1 cellular context compared by ENCODE assay signal in the genomic region with DNA sequence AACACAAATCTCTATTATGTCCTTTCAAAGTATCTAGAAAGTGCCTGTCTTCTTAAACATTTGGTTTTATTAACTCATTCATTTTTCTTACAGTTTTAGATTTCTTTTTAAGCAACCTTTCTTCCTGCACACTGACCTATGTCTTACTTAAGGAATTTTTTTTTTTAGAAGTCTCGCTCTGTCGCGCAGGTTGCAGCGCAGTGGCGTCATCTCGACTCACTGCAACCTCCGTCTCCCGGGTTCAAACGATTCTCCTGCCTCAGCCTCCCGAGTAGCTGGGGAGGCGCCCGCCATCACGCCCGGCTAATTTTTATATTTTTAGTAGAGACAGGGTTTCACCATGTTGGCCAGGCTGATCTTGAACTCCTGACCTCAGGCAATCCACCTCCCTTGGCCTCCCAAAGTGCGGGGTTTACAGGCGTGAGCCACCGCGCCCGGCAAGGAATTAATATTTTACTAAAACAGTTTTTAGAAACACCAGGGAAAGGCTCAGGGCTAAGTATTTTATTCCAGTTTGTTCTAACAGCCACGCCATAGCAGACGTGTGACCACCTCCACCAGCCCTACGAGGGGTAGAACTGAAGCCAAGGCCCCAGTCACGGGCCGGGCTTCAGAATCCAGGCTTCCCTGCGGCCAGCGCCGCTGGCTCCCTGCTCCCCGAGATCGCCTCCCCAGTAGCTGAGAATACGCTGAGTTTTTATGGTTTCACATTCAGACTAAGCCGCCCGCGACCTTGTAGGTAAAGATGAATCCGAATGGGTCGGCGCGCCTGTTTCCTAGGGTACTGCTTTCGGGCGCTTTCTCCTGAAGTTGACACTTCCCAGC.
TF ChIP-seq lines count a peak whose summit lies in the region.

No MANE protein-coding gene starts in this region.

TF ChIP-seq in K562, 482 proteins besides CTCF, POLR2A, EP300 and RAD21 (continued from another document and continues in another):
- TF ChIP-seq, protein P1, sequence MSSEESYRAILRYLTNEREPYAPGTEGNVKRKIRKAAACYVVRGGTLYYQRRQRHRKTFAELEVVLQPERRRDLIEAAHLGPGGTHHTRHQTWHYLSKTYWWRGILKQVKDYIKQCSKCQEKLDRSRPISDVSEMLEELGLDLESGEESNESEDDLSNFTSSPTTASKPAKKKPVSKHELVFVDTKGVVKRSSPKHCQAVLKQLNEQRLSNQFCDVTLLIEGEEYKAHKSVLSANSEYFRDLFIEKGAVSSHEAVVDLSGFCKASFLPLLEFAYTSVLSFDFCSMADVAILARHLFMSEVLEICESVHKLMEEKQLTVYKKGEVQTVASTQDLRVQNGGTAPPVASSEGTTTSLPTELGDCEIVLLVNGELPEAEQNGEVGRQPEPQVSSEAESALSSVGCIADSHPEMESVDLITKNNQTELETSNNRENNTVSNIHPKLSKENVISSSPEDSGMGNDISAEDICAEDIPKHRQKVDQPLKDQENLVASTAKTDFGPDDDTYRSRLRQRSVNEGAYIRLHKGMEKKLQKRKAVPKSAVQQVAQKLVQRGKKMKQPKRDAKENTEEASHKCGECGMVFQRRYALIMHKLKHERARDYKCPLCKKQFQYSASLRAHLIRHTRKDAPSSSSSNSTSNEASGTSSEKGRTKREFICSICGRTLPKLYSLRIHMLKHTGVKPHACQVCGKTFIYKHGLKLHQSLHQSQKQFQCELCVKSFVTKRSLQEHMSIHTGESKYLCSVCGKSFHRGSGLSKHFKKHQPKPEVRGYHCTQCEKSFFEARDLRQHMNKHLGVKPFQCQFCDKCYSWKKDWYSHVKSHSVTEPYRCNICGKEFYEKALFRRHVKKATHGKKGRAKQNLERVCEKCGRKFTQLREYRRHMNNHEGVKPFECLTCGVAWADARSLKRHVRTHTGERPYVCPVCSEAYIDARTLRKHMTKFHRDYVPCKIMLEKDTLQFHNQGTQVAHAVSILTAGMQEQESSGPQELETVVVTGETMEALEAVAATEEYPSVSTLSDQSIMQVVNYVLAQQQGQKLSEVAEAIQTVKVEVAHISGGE (CRISPR knock-in tag; IDR thresholded peaks at IDR 0.05): 0 out of 6 replicates have a peak, but pooled peaks of 1 of the 3 experiments have one; percentile 11
- TF ChIP-seq MECOM (CRISPR knock-in tag; IDR thresholded peaks at IDR 0.05) (0 out of 2 replicates have a peak, but pooled peaks have one; percentile 22), BCLAF1 (IDR thresholded peaks at IDR 0.05; ENCODE audit: borderline replicate concordance in 1 of 2, control insufficient read depth in 1 of 2, low read depth in 2 of 2, low read length in 1 of 2) (no peak), GATAD2B (IDR thresholded peaks at IDR 0.05; ENCODE audit: borderline replicate concordance) (no peak), NFXL1 (CRISPR knock-in tag; IDR thresholded peaks at IDR 0.05) (peak; percentile 76; the same call in 1 of the 2 replicates), THRAP3 (IDR thresholded peaks at IDR 0.05; ENCODE audit: borderline replicate concordance) (0 out of 2 replicates have a peak, but pooled peaks have one; percentile 30), CBX1 (IDR thresholded peaks at IDR 0.05; ENCODE audit: low read depth) (no peak), CHCHD3 (CRISPR knock-in tag; IDR thresholded peaks at IDR 0.05) (no peak), E4F1 (CRISPR knock-in tag; IDR thresholded peaks at IDR 0.05; ENCODE audit: borderline replicate concordance) (peak; percentile 9; the same call in 1 of the 2 replicates), ZNF561 (CRISPR knock-in tag; conservative IDR thresholded peaks at IDR 0.05) (no peak), TAL1 (IDR thresholded peaks at IDR 0.05) (no peak), ZNF76 (CRISPR knock-in tag; IDR thresholded peaks at IDR 0.05; ENCODE audit: borderline replicate concordance) (0 out of 2 replicates have a peak, but pooled peaks have one; percentile 15), SMAD4 (CRISPR knock-in tag; conservative IDR thresholded peaks at IDR 0.05) (0 out of 2 replicates have a peak, but pooled peaks have one; percentile 38), CTCFL (IDR thresholded peaks at IDR 0.05; ENCODE audit: borderline replicate concordance, insufficient read depth, low read depth, low read length, poor library complexity, severe bottlenecking) (no peak), HDAC2 (IDR thresholded peaks at IDR 0.05) (peak; percentile 16; the same call in 1 of the 2 replicates), CHD7 (IDR thresholded peaks at IDR 0.05; ENCODE audit: low read depth, low read length) (no peak), ZNF507 (tag; conservative IDR thresholded peaks at IDR 0.05) (no peak)
- TF ChIP-seq, protein P2, sequence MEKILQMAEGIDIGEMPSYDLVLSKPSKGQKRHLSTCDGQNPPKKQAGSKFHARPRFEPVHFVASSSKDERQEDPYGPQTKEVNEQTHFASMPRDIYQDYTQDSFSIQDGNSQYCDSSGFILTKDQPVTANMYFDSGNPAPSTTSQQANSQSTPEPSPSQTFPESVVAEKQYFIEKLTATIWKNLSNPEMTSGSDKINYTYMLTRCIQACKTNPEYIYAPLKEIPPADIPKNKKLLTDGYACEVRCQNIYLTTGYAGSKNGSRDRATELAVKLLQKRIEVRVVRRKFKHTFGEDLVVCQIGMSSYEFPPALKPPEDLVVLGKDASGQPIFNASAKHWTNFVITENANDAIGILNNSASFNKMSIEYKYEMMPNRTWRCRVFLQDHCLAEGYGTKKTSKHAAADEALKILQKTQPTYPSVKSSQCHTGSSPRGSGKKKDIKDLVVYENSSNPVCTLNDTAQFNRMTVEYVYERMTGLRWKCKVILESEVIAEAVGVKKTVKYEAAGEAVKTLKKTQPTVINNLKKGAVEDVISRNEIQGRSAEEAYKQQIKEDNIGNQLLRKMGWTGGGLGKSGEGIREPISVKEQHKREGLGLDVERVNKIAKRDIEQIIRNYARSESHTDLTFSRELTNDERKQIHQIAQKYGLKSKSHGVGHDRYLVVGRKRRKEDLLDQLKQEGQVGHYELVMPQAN (IDR thresholded peaks at IDR 0.05; ENCODE audit: borderline replicate concordance): peak; percentile 13; the same call in 1 of the 2 replicates
- TF ChIP-seq, protein P3, sequence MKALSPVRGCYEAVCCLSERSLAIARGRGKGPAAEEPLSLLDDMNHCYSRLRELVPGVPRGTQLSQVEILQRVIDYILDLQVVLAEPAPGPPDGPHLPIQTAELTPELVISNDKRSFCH (CRISPR knock-in tag; IDR thresholded peaks at IDR 0.05): no peak
- TF ChIP-seq, protein P3 (tag; IDR thresholded peaks at IDR 0.05): no peak
